20 cellular contexts compared by ENCODE assay signal in the genomic region with DNA sequence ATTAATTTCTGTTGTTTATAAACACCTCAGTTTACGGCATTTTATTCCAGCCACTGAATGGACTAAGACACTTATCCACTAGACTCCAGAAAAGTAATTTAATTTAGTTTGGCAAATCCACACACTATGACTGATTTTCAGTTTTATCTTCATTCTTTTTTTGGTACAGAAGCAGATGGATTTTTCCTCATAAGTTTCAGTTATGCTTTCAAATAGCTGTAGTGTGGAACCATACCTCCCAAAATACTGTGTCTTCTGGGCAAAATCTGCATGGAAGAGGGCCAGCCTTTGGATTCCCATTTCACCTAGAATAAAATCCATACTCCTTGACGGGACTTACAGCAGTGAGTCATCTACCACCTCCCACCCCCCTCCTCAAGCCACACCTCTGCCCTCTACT. TPM values are rescaled to one million over a fixed set of nuclear protein-coding genes. Genes with fewer than 3 reads are reported as not detected.
DNase-seq lines count a peak whose midpoint lies in the region; ATAC-seq and TF ChIP-seq lines count a peak whose summit lies in the region.
"Had no signal": no experiment of that assay in that cellular context is flagged by ENCODE, and none has a peak within 500 bp of the region (broad histone marks: within the 10 kb centered on the region; RNA-seq: fewer than 3 reads in every experiment).

No MANE protein-coding gene starts in this region.

- ATAC-seq in GM19467 (IDR thresholded peaks at IDR 0.05; ENCODE audit: unreplicated experiment) (no peak), GM18861 (IDR thresholded peaks at IDR 0.05; ENCODE audit: unreplicated experiment) (no peak)
- ATAC-seq: A549; CD8-positive, alpha-beta T cell had no signal

- H3K9me3 ChIP-seq in esophagus muscularis mucosa = no peaks in the 10 kb centered on the region
- no peaks in the 10 kb centered on the region for H3K9me3 ChIP-seq in SJCRH30 (replicated peaks)
- H3K9me3 ChIP-seq: A549, Caco-2 had no signal

- H3K36me3 ChIP-seq in H7 (replicated peaks; ENCODE audit: control insufficient read depth, insufficient read depth, low read length) (no peaks in the 10 kb centered on the region), esophagus muscularis mucosa (no peaks in the 10 kb centered on the region), SJCRH30 (no peaks in the 10 kb centered on the region)
- H3K36me3 ChIP-seq: BLaER1 treated with 17β-estradiol and CSF1 and Interleukin-3, amounts not matched to agents 10 nM and 100 nM had no signal

- TF ChIP-seq CTCF in esophagus muscularis mucosa (IDR thresholded peaks at IDR 0.05) = no peak

- no peak for TF ChIP-seq POLR2A in esophagus muscularis mucosa (IDR thresholded peaks at IDR 0.05; ENCODE audit: low read depth)

- 57% methylated on average over 2 of the region's 2 CpGs for WGBS in esophagus muscularis mucosa

- no peak overlapping the region for H3K4me3 ChIP-seq in H7 (ENCODE audit: insufficient read depth, low read depth, low read length)
- H3K4me3 ChIP-seq in esophagus muscularis mucosa = no peak overlapping the region
- no peak overlapping the region for H3K4me3 ChIP-seq in SJCRH30
- H3K4me3 ChIP-seq: A549; BLaER1 treated with 17β-estradiol and CSF1 and Interleukin-3, amounts not matched to agents 10 nM and 100 nM had no signal

- TF ChIP-seq EP300 in esophagus muscularis mucosa (IDR thresholded peaks at IDR 0.05) = no peak

- H3K4me1 ChIP-seq in esophagus muscularis mucosa (no peaks in the 10 kb centered on the region), SJCRH30 (no peaks in the 10 kb centered on the region)

- H3K27me3 ChIP-seq in H7 (ENCODE audit: control insufficient read depth, insufficient read depth, low read length) (no peaks in the 10 kb centered on the region), esophagus muscularis mucosa (no peaks in the 10 kb centered on the region), SJCRH30 (no peaks in the 10 kb centered on the region)
- H3K27me3 ChIP-seq: BLaER1 treated with 17β-estradiol and CSF1 and Interleukin-3, amounts not matched to agents 10 nM and 100 nM had no signal

- intact Hi-C loops in esophagus muscularis mucosa (cut with DNase I) = no loop called here

- no peak overlapping the region for H3K27ac ChIP-seq in esophagus muscularis mucosa (replicated peaks in 1 of 4)
- no peak overlapping the region for H3K27ac ChIP-seq in SJCRH30
- H3K27ac ChIP-seq: 22Rv1; A549; BLaER1 treated with 17β-estradiol and CSF1 and Interleukin-3, amounts not matched to agents 10 nM and 100 nM; C4-2B had no signal

- DNase-seq in H7 (peak; percentile 11), esophagus muscularis mucosa (ENCODE audit: extremely low spot score) (peak; percentile 26), islet precursor cell (peak; percentile 9), superior temporal gyrus (ENCODE audit: extremely low spot score) (peak; percentile 56), SJCRH30 (no peak)
- DNase-seq: AML-193; Caco-2; Calu3; CD4-positive, alpha-beta T cell; CD8-positive, alpha-beta T cell; DMS79 treated with DMSO at 0.1 percent for 48 hours; GF-D8 had no signal

RNA-seq across cellular contexts. Expression of gene GSTA2, which starts 43.0 kb away (rescaled TPM):
- not detected in 2 replicates for total RNA-seq in H7 (2014; rRNA removed; shearing (Covaris generic))
- not detected for total RNA-seq in esophagus muscularis mucosa
- total RNA-seq in SJCRH30 (2014; rRNA removed; shearing (Covaris generic)) = not detected in 2 replicates
- total RNA-seq: A172; B cell; Calu3; CD4-positive, alpha-beta T cell; CD8-positive, alpha-beta T cell had no signal

RNA-seq across cellular contexts. Expression of gene TMEM14A, which starts 49.4 kb away (rescaled TPM):
- 10.9 and 11.0 TPM in 2 replicates for total RNA-seq in H7 (2014; rRNA removed; shearing (Covaris generic))
- 10 to 100 TPM; 19.2 to 31.1 (median 21.9) TPM for total RNA-seq in esophagus muscularis mucosa
- 18.5 and 21.7 TPM in 2 replicates for total RNA-seq in SJCRH30 (2014; rRNA removed; shearing (Covaris generic))

Comparison
In these comparisons a context has a peak if more than half of its experiments do, and no peak if none do; other contexts are left out.
1. DNase-seq: peak in H7 (single experiment), esophagus muscularis mucosa (single experiment), islet precursor cell (single experiment) and superior temporal gyrus (single experiment); none in SJCRH30 (0 of 2).